Comparison of ENCODE assay signal across 13 cellular contexts in the genomic region with DNA sequence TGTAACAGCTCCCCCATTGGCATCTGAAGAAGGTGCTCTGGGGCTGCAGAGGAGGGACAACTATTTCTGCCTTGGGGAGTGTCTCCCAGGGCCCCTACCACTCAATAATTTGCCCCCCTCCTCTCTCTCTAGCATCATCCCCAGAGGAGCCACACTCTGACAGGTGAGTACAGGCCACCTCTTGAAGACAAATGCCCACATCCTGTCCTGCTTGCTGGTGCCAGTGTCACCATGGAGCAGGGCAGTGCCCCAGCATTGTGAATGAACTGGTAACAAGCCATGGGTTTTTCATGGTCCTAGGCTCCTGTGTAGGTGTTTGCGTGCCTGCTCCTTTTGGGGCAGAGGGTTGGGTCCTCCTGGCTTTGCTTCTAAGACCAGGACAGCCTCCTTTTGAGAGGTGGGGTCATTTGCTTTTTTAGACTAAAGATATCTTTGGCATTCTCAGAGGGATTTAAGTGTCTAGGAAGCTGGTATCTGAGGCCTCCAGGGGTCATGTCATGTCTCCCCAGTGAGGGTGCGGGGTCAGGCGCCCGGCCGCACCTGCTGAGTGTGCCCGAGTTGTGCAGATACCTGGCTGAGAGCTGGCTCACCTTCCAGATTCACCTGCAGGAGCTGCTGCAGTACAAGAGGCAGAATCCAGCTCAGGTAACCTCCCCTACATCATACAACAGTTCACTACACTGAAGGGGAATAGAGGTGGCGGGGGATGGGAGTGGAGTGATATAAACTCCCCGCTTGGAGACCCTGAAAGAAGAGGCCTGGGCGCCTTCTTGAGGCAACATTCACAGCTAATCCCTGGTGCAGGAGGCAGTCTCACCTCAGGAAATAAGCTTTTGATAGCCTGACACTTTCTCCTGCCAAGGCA. TPM values are rescaled to one million over a fixed set of nuclear protein-coding genes. Genes with fewer than 3 reads are reported as not detected.
DNase-seq lines count a peak whose midpoint lies in the region; ATAC-seq and TF ChIP-seq lines count a peak whose summit lies in the region.
"Had no signal": no experiment of that assay in that cellular context is flagged by ENCODE, and none has a peak within 500 bp of the region (broad histone marks: within the 10 kb centered on the region; RNA-seq: fewer than 3 reads in every experiment).

No MANE protein-coding gene starts in this region.

- H3K9me3 ChIP-seq in muscle layer of colon (ENCODE audit: low read length) = no peaks in the 10 kb centered on the region
- H3K9me3 ChIP-seq: esophagus squamous epithelium had no signal

- no peak for ATAC-seq in GM23338
- no peak for ATAC-seq in activated naive CD8-positive, alpha-beta T cell treated with anti-CD3 and anti-CD28 coated beads, Interleukin-2, amount 10 ng/mL, durations not matched to agents 7 days and 5 days (ENCODE audit: low read depth)
- ATAC-seq in HG03045 (IDR thresholded peaks at IDR 0.05; ENCODE audit: unreplicated experiment) = no peak
- ATAC-seq: left lobe of liver had no signal

- TF ChIP-seq CTCF in AG04449 (IDR thresholded peaks at IDR 0.05; ENCODE audit: insufficient read depth, low read length, missing control alignments) (no peak), GM23338 (conservative IDR thresholded peaks at IDR 0.05; ENCODE audit: low read depth in 2 of 2) (no peak)

- no peak overlapping the region for H3K27ac ChIP-seq in GM23338 (ENCODE audit: low read depth)
- no peak overlapping the region for H3K27ac ChIP-seq in muscle layer of colon (ENCODE audit: low read depth, low read length)

- CTCF ChIA-PET in AG04449 (lab: Yijun Ruan, JAX) = interaction anchor here (0.8 to 5.8 kb wide), 11 partner anchors 9 to 185 kb away, joined by 3 to 37 read pairs (median 3); a partner anchor contains a TSS

- H3K27me3 ChIP-seq in GM23338 (ENCODE audit: insufficient read depth) = no peaks in the 10 kb centered on the region
- no peaks in the 10 kb centered on the region for H3K27me3 ChIP-seq in muscle layer of colon (ENCODE audit: control insufficient read depth in 1 of 2, insufficient read depth in 2 of 2, low read length in 2 of 2)
- H3K27me3 ChIP-seq: esophagus squamous epithelium had no signal

- H3K36me3 ChIP-seq in GM23338 (ENCODE audit: insufficient read depth) = no peaks in the 10 kb centered on the region
- H3K36me3 ChIP-seq in muscle layer of colon (ENCODE audit: insufficient read depth, low read length) = peaks cover 57% of the 10 kb centered on the region

- peak overlapping the region; percentile 94; the same call in 1 of the 3 replicates for H3K4me3 Mint-ChIP-seq in GM23338
- H3K4me3 Mint-ChIP-seq in activated naive CD8-positive, alpha-beta T cell treated with anti-CD3 and anti-CD28 coated beads, Interleukin-2, amount 10 ng/mL, durations not matched to agents 7 days and 5 days = peak overlapping the region; percentile 97

- H3K9me3 Mint-ChIP-seq in GM23338 = no peaks in the 10 kb centered on the region; the same call in 2 of the 3 replicates
- H3K9me3 Mint-ChIP-seq in activated naive CD8-positive, alpha-beta T cell treated with anti-CD3 and anti-CD28 coated beads, Interleukin-2, amount 10 ng/mL, durations not matched to agents 7 days and 5 days = no peaks in the 10 kb centered on the region

- no peak overlapping the region for H2AFZ ChIP-seq in GM23338

- no peaks in the 10 kb centered on the region; the same call in 1 of the 2 replicates for H4K20me1 ChIP-seq in GM23338 (replicated peaks; ENCODE audit: insufficient read depth)

- H3K4me1 Mint-ChIP-seq in GM23338 = peaks cover 13% of the 10 kb centered on the region; the same call in 2 of the 3 replicates
- peaks cover 62% of the 10 kb centered on the region for H3K4me1 Mint-ChIP-seq in activated naive CD8-positive, alpha-beta T cell treated with anti-CD3 and anti-CD28 coated beads, Interleukin-2, amount 10 ng/mL, durations not matched to agents 7 days and 5 days

- no peaks in the 10 kb centered on the region for H3K9me2 ChIP-seq in GM23338 (ENCODE audit: insufficient read depth)

- peaks cover 7% of the 10 kb centered on the region for H3K79me2 ChIP-seq in GM23338 (replicated peaks; ENCODE audit: insufficient read depth)

- H3K4me3 ChIP-seq in AG04449 (ENCODE audit: low read depth, low read length) (peak overlapping the region; percentile 23), GM23338 (no peak overlapping the region), muscle layer of colon (ENCODE audit: low read depth in 1 of 2, low read length in 2 of 2) (peak overlapping the region in 1 of 2 donors; percentile 70)

- DNase-seq in AG04449 (ENCODE audit: low read depth, low spot score) (no peak), GM23338 (ENCODE audit: low spot score) (no peak), GF-D8 (lab: John Stamatoyannopoulos, UW) (no peak), D341Med (ENCODE audit: low spot score) (no peak), dermis blood vessel endothelial cell (no peak)
- no peak for DNase-seq in activated naive CD8-positive, alpha-beta T cell treated with anti-CD3 and anti-CD28 coated beads, Interleukin-2, amount 10 ng/mL, durations not matched to agents 7 days and 5 days
- DNase-seq: activated naive CD4-positive, alpha-beta T cell treated with Interleukin-2 at 50 U/mL for 16 hours; DMS153; esophagus squamous epithelium; MV-4-11 had no signal

- POLR2A ChIA-PET in AG04449 (lab: Yijun Ruan, JAX) = no interaction called here
- POLR2A ChIA-PET in activated naive CD8-positive, alpha-beta T cell treated with anti-CD3 and anti-CD28 coated beads, Interleukin-2, amount 10 ng/mL, durations not matched to agents 7 days and 5 days (lab: Charles Lee) = interaction anchor here (0.8 to 8.0 kb wide), 6 partner anchors 12 to 65 kb away, joined by 3 to 73 read pairs (median 6); a partner anchor contains a TSS

- H3F3A ChIP-seq in GM23338 (replicated peaks; ENCODE audit: low read depth) = peaks cover 23% of the 10 kb centered on the region

- H3K27me3 Mint-ChIP-seq in GM23338 (ENCODE audit: insufficient read depth, low read depth, poor library complexity) = peaks cover 10% of the 10 kb centered on the region
- no peaks in the 10 kb centered on the region for H3K27me3 Mint-ChIP-seq in activated naive CD8-positive, alpha-beta T cell treated with anti-CD3 and anti-CD28 coated beads, Interleukin-2, amount 10 ng/mL, durations not matched to agents 7 days and 5 days

- no peak overlapping the region; the same call in 1 of the 2 replicates for H3K4me2 ChIP-seq in GM23338

- peak overlapping the region; percentile 52 for H3K9ac ChIP-seq in muscle layer of colon (ENCODE audit: low read length)

- peaks cover 30% of the 10 kb centered on the region for H3K36me3 Mint-ChIP-seq in GM23338 (ENCODE audit: low read depth)
- peaks cover 36% of the 10 kb centered on the region for H3K36me3 Mint-ChIP-seq in activated naive CD8-positive, alpha-beta T cell treated with anti-CD3 and anti-CD28 coated beads, Interleukin-2, amount 10 ng/mL, durations not matched to agents 7 days and 5 days

- H3K27ac Mint-ChIP-seq in GM23338 = no peak overlapping the region
- peak overlapping the region; percentile 93 for H3K27ac Mint-ChIP-seq in activated naive CD8-positive, alpha-beta T cell treated with anti-CD3 and anti-CD28 coated beads, Interleukin-2, amount 10 ng/mL, durations not matched to agents 7 days and 5 days

- H3K4me1 ChIP-seq in GM23338 (ENCODE audit: insufficient read depth) (peaks cover 13% of the 10 kb centered on the region), muscle layer of colon (ENCODE audit: insufficient read depth, low read length) (peaks cover 28% of the 10 kb centered on the region)

RNA-seq across cellular contexts. Expression of a gene that starts 1.8 kb away (rescaled TPM):
- total RNA-seq in GM23338 (2014; rRNA removed; shearing (Covaris generic)) = 35.1 and 41.8 TPM in 2 replicates
- polyA plus RNA-seq in GM23338 (2016; fragmentation: Nextera tagmentation; extraction: Ambion mirVana) = 12.7 and 13.2 TPM in 2 replicates
- 100 to 1,000 TPM; 129 TPM for total RNA-seq in activated naive CD8-positive, alpha-beta T cell treated with anti-CD3 and anti-CD28 coated beads, Interleukin-2, amount 10 ng/mL, durations not matched to agents 7 days and 5 days
- 64.1 and 75.4 TPM in 2 replicates for total RNA-seq in dermis blood vessel endothelial cell

RNA-seq across cellular contexts. Expression of a gene that starts 3.1 kb away (rescaled TPM):
- 18.2 and 22.8 TPM in 2 replicates for total RNA-seq in GM23338 (2014; rRNA removed; shearing (Covaris generic))
- 17.4 and 18.0 TPM in 2 replicates for polyA plus RNA-seq in GM23338 (2016; fragmentation: Nextera tagmentation; extraction: Ambion mirVana)
- 10 to 100 TPM; 77.3 to 77.6 TPM for total RNA-seq in activated naive CD8-positive, alpha-beta T cell treated with anti-CD3 and anti-CD28 coated beads, Interleukin-2, amount 10 ng/mL, durations not matched to agents 7 days and 5 days
- total RNA-seq in dermis blood vessel endothelial cell = 25.7 and 29.8 TPM in 2 replicates

RNA-seq across cellular contexts. Expression of a gene that starts 10.0 kb away (rescaled TPM):
- 0.73 TPM in 1 of 2 replicates, not detected in the other for total RNA-seq in GM23338 (2014; rRNA removed; shearing (Covaris generic))
- polyA plus RNA-seq in GM23338 (2016; fragmentation: Nextera tagmentation; extraction: Ambion mirVana) = 0.10 and 0.26 TPM in 2 replicates
- 1 to 10 TPM; 4.4 to 4.7 TPM for total RNA-seq in activated naive CD8-positive, alpha-beta T cell treated with anti-CD3 and anti-CD28 coated beads, Interleukin-2, amount 10 ng/mL, durations not matched to agents 7 days and 5 days
- total RNA-seq in dermis blood vessel endothelial cell = 1.3 and 3.2 TPM in 2 replicates

RNA-seq across cellular contexts. Expression of a gene that starts 19.2 kb away (rescaled TPM):
- total RNA-seq in GM23338 (2014; rRNA removed; shearing (Covaris generic)) = 25.2 and 30.6 TPM in 2 replicates
- polyA plus RNA-seq in GM23338 (2016; fragmentation: Nextera tagmentation; extraction: Ambion mirVana) = 16.5 and 19.6 TPM in 2 replicates
- 10 to 100 TPM; 16.7 to 17.1 TPM for total RNA-seq in activated naive CD8-positive, alpha-beta T cell treated with anti-CD3 and anti-CD28 coated beads, Interleukin-2, amount 10 ng/mL, durations not matched to agents 7 days and 5 days
- 25.7 and 28.8 TPM in 2 replicates for total RNA-seq in dermis blood vessel endothelial cell

RNA-seq across cellular contexts. Expression of a gene that starts 26.7 kb away (rescaled TPM):
- 21.5 and 30.0 TPM in 2 replicates for total RNA-seq in GM23338 (2014; rRNA removed; shearing (Covaris generic))
- 13.1 and 16.3 TPM in 2 replicates for polyA plus RNA-seq in GM23338 (2016; fragmentation: Nextera tagmentation; extraction: Ambion mirVana)
- 10 to 100 TPM; 68.1 to 69.8 TPM for total RNA-seq in activated naive CD8-positive, alpha-beta T cell treated with anti-CD3 and anti-CD28 coated beads, Interleukin-2, amount 10 ng/mL, durations not matched to agents 7 days and 5 days
- total RNA-seq in dermis blood vessel endothelial cell = 16.7 and 22.5 TPM in 2 replicates
